1 cellular context compared by ENCODE assay signal in the genomic region with DNA sequence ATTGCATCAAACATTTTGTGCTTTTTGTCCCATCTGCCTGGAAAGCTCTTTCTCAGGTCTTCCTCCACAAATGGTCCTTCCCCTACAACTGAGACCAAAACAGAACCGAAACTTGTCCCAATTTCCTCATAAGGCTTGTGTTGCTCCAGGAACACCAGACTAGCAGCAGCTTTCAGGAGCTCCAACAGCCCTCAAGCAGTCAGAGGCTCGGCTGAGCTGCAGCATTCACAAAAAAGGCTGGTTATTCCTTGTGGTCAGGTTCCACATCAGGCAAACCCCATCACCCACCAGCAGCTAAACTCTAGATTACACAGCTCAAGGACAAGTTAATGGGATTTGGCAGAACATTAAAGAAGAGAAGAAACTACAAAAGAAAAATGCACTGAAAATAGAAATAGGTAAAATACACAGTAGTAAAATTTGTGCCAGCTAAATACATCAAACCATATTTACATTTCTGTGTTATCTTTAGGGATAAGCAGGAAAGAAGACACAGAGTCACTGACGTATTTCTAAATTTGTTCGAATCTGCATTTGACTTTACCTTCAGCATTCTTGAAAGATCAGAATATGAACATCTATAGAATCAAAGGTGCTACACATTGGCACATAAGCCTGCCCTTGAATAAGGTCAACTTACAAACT.
TF ChIP-seq lines count a peak whose summit lies in the region.

No MANE protein-coding gene starts in this region.

TF ChIP-seq in HepG2, 621 proteins besides CTCF, POLR2A, EP300 and RAD21 (continued from another document and continues in another):
- TF ChIP-seq, protein P1, sequence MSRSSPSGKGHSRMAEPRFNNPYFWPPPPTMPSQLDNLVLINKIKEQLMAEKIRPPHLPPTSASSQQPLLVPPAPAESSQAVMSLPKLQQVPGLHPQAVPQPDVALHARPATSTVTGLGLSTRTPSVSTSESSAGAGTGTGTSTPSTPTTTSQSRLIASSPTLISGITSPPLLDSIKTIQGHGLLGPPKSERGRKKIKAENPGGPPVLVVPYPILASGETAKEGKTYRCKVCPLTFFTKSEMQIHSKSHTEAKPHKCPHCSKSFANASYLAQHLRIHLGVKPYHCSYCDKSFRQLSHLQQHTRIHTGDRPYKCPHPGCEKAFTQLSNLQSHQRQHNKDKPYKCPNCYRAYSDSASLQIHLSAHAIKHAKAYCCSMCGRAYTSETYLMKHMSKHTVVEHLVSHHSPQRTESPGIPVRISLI (CRISPR knock-in tag; IDR thresholded peaks at IDR 0.05; ENCODE audit: borderline replicate concordance), result peak; percentile 65; the same call in 1 of the 2 replicates
- TF ChIP-seq NCOR1 (IDR thresholded peaks at IDR 0.05; ENCODE audit: borderline replicate concordance, low read length), result peak; percentile 56; the same call in 1 of the 2 replicates
- TF ChIP-seq SP4 (CRISPR knock-in tag; IDR thresholded peaks at IDR 0.05), result no peak
- peak; percentile 93 for TF ChIP-seq NCOA2 (CRISPR knock-in tag; IDR thresholded peaks at IDR 0.05)
- TF ChIP-seq GLI4 (CRISPR knock-in tag; IDR thresholded peaks at IDR 0.05; ENCODE audit: borderline replicate concordance), result no peak; the same call in 1 of the 2 replicates
- TF ChIP-seq EED (CRISPR knock-in tag; IDR thresholded peaks at IDR 0.05), result no peak
- TF ChIP-seq NFE2L2 (IDR thresholded peaks at IDR 0.05; ENCODE audit: low read length), result no peak
- no peak for TF ChIP-seq ZFP90 (CRISPR knock-in tag; IDR thresholded peaks at IDR 0.05; ENCODE audit: borderline replicate concordance)
- TF ChIP-seq, protein P2, sequence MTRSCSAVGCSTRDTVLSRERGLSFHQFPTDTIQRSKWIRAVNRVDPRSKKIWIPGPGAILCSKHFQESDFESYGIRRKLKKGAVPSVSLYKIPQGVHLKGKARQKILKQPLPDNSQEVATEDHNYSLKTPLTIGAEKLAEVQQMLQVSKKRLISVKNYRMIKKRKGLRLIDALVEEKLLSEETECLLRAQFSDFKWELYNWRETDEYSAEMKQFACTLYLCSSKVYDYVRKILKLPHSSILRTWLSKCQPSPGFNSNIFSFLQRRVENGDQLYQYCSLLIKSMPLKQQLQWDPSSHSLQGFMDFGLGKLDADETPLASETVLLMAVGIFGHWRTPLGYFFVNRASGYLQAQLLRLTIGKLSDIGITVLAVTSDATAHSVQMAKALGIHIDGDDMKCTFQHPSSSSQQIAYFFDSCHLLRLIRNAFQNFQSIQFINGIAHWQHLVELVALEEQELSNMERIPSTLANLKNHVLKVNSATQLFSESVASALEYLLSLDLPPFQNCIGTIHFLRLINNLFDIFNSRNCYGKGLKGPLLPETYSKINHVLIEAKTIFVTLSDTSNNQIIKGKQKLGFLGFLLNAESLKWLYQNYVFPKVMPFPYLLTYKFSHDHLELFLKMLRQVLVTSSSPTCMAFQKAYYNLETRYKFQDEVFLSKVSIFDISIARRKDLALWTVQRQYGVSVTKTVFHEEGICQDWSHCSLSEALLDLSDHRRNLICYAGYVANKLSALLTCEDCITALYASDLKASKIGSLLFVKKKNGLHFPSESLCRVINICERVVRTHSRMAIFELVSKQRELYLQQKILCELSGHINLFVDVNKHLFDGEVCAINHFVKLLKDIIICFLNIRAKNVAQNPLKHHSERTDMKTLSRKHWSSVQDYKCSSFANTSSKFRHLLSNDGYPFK (CRISPR knock-in tag; IDR thresholded peaks at IDR 0.05; ENCODE audit: borderline replicate concordance), result no peak
- peak; percentile 17; the same call in 1 of the 2 replicates for TF ChIP-seq THAP11 (CRISPR knock-in tag; IDR thresholded peaks at IDR 0.05)
- TF ChIP-seq ZSCAN20 (CRISPR knock-in tag; IDR thresholded peaks at IDR 0.05; ENCODE audit: borderline replicate concordance), result no peak
- TF ChIP-seq, protein P3, sequence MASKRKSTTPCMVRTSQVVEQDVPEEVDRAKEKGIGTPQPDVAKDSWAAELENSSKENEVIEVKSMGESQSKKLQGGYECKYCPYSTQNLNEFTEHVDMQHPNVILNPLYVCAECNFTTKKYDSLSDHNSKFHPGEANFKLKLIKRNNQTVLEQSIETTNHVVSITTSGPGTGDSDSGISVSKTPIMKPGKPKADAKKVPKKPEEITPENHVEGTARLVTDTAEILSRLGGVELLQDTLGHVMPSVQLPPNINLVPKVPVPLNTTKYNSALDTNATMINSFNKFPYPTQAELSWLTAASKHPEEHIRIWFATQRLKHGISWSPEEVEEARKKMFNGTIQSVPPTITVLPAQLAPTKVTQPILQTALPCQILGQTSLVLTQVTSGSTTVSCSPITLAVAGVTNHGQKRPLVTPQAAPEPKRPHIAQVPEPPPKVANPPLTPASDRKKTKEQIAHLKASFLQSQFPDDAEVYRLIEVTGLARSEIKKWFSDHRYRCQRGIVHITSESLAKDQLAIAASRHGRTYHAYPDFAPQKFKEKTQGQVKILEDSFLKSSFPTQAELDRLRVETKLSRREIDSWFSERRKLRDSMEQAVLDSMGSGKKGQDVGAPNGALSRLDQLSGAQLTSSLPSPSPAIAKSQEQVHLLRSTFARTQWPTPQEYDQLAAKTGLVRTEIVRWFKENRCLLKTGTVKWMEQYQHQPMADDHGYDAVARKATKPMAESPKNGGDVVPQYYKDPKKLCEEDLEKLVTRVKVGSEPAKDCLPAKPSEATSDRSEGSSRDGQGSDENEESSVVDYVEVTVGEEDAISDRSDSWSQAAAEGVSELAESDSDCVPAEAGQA (IDR thresholded peaks at IDR 0.05; ENCODE audit: low read depth), result no peak
- TF ChIP-seq, protein P3 (CRISPR knock-in tag; IDR thresholded peaks at IDR 0.05; ENCODE audit: borderline replicate concordance), result no peak
- TF ChIP-seq MED13 (CRISPR knock-in tag; IDR thresholded peaks at IDR 0.05), result no peak
- TF ChIP-seq SOX5 (CRISPR knock-in tag; IDR thresholded peaks at IDR 0.05; ENCODE audit: borderline replicate concordance), result peak; percentile 81
- TF ChIP-seq, protein P4, sequence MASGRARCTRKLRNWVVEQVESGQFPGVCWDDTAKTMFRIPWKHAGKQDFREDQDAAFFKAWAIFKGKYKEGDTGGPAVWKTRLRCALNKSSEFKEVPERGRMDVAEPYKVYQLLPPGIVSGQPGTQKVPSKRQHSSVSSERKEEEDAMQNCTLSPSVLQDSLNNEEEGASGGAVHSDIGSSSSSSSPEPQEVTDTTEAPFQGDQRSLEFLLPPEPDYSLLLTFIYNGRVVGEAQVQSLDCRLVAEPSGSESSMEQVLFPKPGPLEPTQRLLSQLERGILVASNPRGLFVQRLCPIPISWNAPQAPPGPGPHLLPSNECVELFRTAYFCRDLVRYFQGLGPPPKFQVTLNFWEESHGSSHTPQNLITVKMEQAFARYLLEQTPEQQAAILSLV (CRISPR knock-in tag; IDR thresholded peaks at IDR 0.05; ENCODE audit: borderline replicate concordance), result no peak
- TF ChIP-seq ZNF883 (CRISPR knock-in tag; IDR thresholded peaks at IDR 0.05; ENCODE audit: not compliant biosample characterization), result no peak
- TF ChIP-seq, protein P5, sequence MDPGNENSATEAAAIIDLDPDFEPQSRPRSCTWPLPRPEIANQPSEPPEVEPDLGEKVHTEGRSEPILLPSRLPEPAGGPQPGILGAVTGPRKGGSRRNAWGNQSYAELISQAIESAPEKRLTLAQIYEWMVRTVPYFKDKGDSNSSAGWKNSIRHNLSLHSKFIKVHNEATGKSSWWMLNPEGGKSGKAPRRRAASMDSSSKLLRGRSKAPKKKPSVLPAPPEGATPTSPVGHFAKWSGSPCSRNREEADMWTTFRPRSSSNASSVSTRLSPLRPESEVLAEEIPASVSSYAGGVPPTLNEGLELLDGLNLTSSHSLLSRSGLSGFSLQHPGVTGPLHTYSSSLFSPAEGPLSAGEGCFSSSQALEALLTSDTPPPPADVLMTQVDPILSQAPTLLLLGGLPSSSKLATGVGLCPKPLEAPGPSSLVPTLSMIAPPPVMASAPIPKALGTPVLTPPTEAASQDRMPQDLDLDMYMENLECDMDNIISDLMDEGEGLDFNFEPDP (CRISPR knock-in tag; conservative IDR thresholded peaks at IDR 0.05), result 0 out of 2 replicates have a peak, but pooled peaks have one; percentile 53
- peak; percentile 48; the same call in 1 of the 2 replicates for TF ChIP-seq ZNF709 (CRISPR knock-in tag; IDR thresholded peaks at IDR 0.05)
- TF ChIP-seq, protein P6, sequence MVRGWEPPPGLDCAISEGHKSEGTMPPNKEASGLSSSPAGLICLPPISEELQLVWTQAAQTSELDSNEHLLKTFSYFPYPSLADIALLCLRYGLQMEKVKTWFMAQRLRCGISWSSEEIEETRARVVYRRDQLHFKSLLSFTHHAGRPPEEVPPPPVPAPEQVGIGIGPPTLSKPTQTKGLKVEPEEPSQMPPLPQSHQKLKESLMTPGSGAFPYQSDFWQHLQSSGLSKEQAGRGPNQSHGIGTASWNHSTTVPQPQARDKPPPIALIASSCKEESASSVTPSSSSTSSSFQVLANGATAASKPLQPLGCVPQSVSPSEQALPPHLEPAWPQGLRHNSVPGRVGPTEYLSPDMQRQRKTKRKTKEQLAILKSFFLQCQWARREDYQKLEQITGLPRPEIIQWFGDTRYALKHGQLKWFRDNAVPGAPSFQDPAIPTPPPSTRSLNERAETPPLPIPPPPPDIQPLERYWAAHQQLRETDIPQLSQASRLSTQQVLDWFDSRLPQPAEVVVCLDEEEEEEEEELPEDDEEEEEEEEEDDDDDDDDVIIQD (CRISPR knock-in tag; IDR thresholded peaks at IDR 0.05; ENCODE audit: low read depth), result peak; percentile 26; the same call in 1 of the 2 replicates
- TF ChIP-seq, protein P7, sequence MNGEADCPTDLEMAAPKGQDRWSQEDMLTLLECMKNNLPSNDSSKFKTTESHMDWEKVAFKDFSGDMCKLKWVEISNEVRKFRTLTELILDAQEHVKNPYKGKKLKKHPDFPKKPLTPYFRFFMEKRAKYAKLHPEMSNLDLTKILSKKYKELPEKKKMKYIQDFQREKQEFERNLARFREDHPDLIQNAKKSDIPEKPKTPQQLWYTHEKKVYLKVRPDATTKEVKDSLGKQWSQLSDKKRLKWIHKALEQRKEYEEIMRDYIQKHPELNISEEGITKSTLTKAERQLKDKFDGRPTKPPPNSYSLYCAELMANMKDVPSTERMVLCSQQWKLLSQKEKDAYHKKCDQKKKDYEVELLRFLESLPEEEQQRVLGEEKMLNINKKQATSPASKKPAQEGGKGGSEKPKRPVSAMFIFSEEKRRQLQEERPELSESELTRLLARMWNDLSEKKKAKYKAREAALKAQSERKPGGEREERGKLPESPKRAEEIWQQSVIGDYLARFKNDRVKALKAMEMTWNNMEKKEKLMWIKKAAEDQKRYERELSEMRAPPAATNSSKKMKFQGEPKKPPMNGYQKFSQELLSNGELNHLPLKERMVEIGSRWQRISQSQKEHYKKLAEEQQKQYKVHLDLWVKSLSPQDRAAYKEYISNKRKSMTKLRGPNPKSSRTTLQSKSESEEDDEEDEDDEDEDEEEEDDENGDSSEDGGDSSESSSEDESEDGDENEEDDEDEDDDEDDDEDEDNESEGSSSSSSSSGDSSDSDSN (CRISPR knock-in tag; IDR thresholded peaks at IDR 0.05), result peak; percentile 34; the same call in 1 of the 2 replicates
- TF ChIP-seq U2AF1 (optimal IDR thresholded peaks at IDR 0.05; ENCODE audit: low read depth, low read length), result no peak
- TF ChIP-seq CBFB (CRISPR knock-in tag; IDR thresholded peaks at IDR 0.05), result no peak
- no peak for TF ChIP-seq NONO (IDR thresholded peaks at IDR 0.05)
- TF ChIP-seq NONO (CRISPR knock-in tag; conservative IDR thresholded peaks at IDR 0.05), result peak; percentile 75
- TF ChIP-seq MAFG (CRISPR knock-in tag; IDR thresholded peaks at IDR 0.05), result no peak
- TF ChIP-seq ZNF260 (CRISPR knock-in tag; IDR thresholded peaks at IDR 0.05; ENCODE audit: borderline replicate concordance, low read depth), result no peak
- TF ChIP-seq, protein P8, sequence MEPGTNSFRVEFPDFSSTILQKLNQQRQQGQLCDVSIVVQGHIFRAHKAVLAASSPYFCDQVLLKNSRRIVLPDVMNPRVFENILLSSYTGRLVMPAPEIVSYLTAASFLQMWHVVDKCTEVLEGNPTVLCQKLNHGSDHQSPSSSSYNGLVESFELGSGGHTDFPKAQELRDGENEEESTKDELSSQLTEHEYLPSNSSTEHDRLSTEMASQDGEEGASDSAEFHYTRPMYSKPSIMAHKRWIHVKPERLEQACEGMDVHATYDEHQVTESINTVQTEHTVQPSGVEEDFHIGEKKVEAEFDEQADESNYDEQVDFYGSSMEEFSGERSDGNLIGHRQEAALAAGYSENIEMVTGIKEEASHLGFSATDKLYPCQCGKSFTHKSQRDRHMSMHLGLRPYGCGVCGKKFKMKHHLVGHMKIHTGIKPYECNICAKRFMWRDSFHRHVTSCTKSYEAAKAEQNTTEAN (CRISPR knock-in tag; conservative IDR thresholded peaks at IDR 0.05), result 0 out of 2 replicates have a peak, but pooled peaks have one; percentile 26
- no peak for TF ChIP-seq ZNF552 (CRISPR knock-in tag; IDR thresholded peaks at IDR 0.05; ENCODE audit: borderline replicate concordance)
- peak; percentile 83 for TF ChIP-seq NFIC (IDR thresholded peaks at IDR 0.05; ENCODE audit: low read length)
- TF ChIP-seq, protein P9, sequence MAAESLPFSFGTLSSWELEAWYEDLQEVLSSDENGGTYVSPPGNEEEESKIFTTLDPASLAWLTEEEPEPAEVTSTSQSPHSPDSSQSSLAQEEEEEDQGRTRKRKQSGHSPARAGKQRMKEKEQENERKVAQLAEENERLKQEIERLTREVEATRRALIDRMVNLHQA (CRISPR knock-in tag; IDR thresholded peaks at IDR 0.05), result no peak
- TF ChIP-seq TOPORS (CRISPR knock-in tag; IDR thresholded peaks at IDR 0.05), result no peak
- TF ChIP-seq, protein P10, sequence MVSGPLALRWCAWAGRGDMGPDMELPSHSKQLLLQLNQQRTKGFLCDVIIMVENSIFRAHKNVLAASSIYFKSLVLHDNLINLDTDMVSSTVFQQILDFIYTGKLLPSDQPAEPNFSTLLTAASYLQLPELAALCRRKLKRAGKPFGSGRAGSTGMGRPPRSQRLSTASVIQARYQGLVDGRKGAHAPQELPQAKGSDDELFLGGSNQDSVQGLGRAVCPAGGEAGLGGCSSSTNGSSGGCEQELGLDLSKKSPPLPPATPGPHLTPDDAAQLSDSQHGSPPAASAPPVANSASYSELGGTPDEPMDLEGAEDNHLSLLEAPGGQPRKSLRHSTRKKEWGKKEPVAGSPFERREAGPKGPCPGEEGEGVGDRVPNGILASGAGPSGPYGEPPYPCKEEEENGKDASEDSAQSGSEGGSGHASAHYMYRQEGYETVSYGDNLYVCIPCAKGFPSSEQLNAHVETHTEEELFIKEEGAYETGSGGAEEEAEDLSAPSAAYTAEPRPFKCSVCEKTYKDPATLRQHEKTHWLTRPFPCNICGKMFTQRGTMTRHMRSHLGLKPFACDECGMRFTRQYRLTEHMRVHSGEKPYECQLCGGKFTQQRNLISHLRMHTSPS (CRISPR knock-in tag; IDR thresholded peaks at IDR 0.05; ENCODE audit: low read depth), result no peak
- no peak for TF ChIP-seq ZFP62 (CRISPR knock-in tag; IDR thresholded peaks at IDR 0.05)
